8 cellular contexts compared by ENCODE assay signal in the genomic region with DNA sequence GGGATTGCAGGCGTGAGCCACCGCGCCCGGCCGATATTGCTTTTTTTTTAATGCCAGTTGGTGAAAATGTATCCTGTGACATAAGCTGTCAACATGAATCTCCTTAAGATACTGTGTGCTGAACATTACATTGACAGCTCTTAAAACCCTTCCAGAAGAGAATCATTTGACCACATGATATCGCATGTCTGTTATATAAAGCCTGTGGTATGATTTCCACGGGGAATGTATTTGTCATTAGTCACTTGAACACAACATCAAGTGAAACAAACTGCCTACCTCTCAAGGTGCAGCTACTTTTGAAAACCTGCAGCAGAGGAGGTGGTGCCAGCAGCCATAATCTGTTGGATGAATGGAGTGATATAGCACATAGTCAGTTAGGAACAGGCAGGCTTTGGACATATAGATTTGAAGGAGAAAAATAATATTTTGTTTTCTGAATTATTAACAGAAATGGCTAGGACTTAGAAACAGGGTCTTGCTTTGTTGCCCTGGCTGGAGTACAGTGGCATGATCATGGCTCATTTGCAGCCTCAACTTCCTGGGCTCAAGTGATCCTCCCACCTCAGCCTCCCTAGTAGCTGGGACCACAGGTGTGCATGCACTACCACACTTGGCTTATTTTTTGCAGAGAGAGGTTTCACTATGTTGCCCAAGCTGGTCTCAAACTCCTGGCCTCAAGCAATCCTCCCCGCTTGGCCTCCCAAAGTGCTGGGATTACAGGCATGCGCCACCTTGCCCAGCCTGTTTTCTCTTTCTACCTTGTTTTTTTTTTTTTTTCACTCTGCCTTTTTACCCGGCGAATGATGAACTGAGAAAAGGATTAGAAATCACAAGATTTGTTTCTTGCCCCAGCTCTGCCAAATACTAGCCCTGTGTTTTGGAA.
DNase-seq lines count a peak whose midpoint lies in the region; ATAC-seq and TF ChIP-seq lines count a peak whose summit lies in the region.

No MANE protein-coding gene starts in this region.

- CTCF ChIA-PET in RWPE1 (lab: Yijun Ruan, JAX): no interaction called here

- H3K27ac Mint-ChIP-seq in activated T-cell treated with anti-CD3 and anti-CD28 coated beads, Interleukin-2, amount 50 U/mL, for 72 hours: peak overlapping the region; percentile 88

- peak overlapping the region; percentile 65 to 76 for H3K4me3 Mint-ChIP-seq in activated T-cell treated with anti-CD3 and anti-CD28 coated beads, Interleukin-2, amount 50 U/mL, for 72 hours

- peak overlapping the region; percentile 86 for H3K27ac ChIP-seq in RWPE1
- H3K27ac ChIP-seq in spleen: peak overlapping the region; percentile 15 to 78 (median 58)

- no peaks in the 10 kb centered on the region for H3K9me3 ChIP-seq in spleen

- H3K4me3 ChIP-seq in fibroblast of the aortic adventitia (ENCODE audit: low read depth, low read length) (peak overlapping the region; percentile 65), spleen (peak overlapping the region in 3 of 8 donors; percentile 16 to 48 (median 26))

- H3K4me1 Mint-ChIP-seq in activated T-cell treated with anti-CD3 and anti-CD28 coated beads, Interleukin-2, amount 50 U/mL, for 72 hours (ENCODE audit: low read depth): peaks cover 20% of the 10 kb centered on the region

- DNase-seq in activated T-cell treated with anti-CD3 and anti-CD28 coated beads, Interleukin-2, amount 50 U/mL, for 72 hours: no peak
- no peak for DNase-seq in activated T-cell treated with anti-CD3 and anti-CD28 coated beads, Interleukin-2, amount 50 U/mL, for 48 hours
- DNase-seq in RWPE1 (ENCODE audit: low spot score) (no peak), fibroblast of the aortic adventitia (ENCODE audit: low read depth) (no peak), spleen (no peak), NCI-H774 (lab: John Stamatoyannopoulos, UW) (no peak), amniotic stem cell (lab: John Stamatoyannopoulos, UW) (no peak)

- ATAC-seq in activated T-cell treated with anti-CD3 and anti-CD28 coated beads, Interleukin-2, amount 50 U/mL, for 72 hours (replicated peaks in 1 of 2): peak; percentile 27 to 43
- ATAC-seq in GM19351 (IDR thresholded peaks at IDR 0.05; ENCODE audit: unreplicated experiment): no peak

- TF ChIP-seq POLR2A in spleen (IDR thresholded peaks at IDR 0.05): no peak

- H3K27me3 ChIP-seq in spleen (replicated peaks in 1 of 7): no peaks in the 10 kb centered on the region

- no peaks in the 10 kb centered on the region for H3K27me3 Mint-ChIP-seq in activated T-cell treated with anti-CD3 and anti-CD28 coated beads, Interleukin-2, amount 50 U/mL, for 72 hours (ENCODE audit: low read depth)

- H3K4me1 ChIP-seq in spleen: peaks cover 4 to 32% (median 16%) of the 10 kb centered on the region in 6 donors

- H3K9me3 Mint-ChIP-seq in activated T-cell treated with anti-CD3 and anti-CD28 coated beads, Interleukin-2, amount 50 U/mL, for 72 hours: no peaks in the 10 kb centered on the region

- POLR2A ChIA-PET in RWPE1 (lab: Yijun Ruan, JAX; ENCODE audit: low non-redundant PET): no interaction called here

- WGBS in spleen, 5 donors: 78 to 82% (median 79%) methylated on average over 11 of the region's 11 CpGs

- TF ChIP-seq CTCF in RWPE1 (conservative IDR thresholded peaks at IDR 0.05; ENCODE audit: low read depth): no peak
- TF ChIP-seq CTCF in fibroblast of the aortic adventitia (IDR thresholded peaks at IDR 0.05; ENCODE audit: insufficient read depth, low read length): no peak
- TF ChIP-seq CTCF in spleen (IDR thresholded peaks at IDR 0.05 in 8 of 11, conservative IDR thresholded peaks at IDR 0.05 in 3 of 11): no peak

- intact Hi-C loops in spleen (cut with DNase I; ENCODE audit: low total_unique reads): no loop called here

- H3K36me3 Mint-ChIP-seq in activated T-cell treated with anti-CD3 and anti-CD28 coated beads, Interleukin-2, amount 50 U/mL, for 72 hours (ENCODE audit: insufficient read depth in 2 of 2): peaks cover 4 to 7% of the 10 kb centered on the region in 2 donors

- H3K36me3 ChIP-seq in spleen: peaks cover 0 to 67% (median 11%) of the 10 kb centered on the region in 6 donors
